Comparison of ENCODE assay signal across 6 cellular contexts in genomic region chr19:55635334-55635717, GRCh38. TPM values are rescaled to one million over a fixed set of nuclear protein-coding genes. Genes with fewer than 3 reads are reported as not detected.
A peak's percentile ranks its signal among the peaks of the same experiment; 100 is the strongest.
DNase-seq lines count a peak whose midpoint lies in the region; TF ChIP-seq lines count a peak whose summit lies in the region.

No MANE protein-coding gene starts in this region.

- DNase-seq in NOMO-1 treated with DMSO at 0.1 percent for 48 hours (lab: John Stamatoyannopoulos, UW; ENCODE audit: unreplicated experiment) (peak; percentile 25), NOMO-1 treated with dmso at 0.1 percent for 144 hours (lab: John Stamatoyannopoulos, UW; ENCODE audit: unreplicated experiment) (no peak), fibroblast of villous mesenchyme (ENCODE audit: low read depth) (no peak), substantia nigra (lab: John Stamatoyannopoulos, UW) (no peak), GDM1 (lab: John Stamatoyannopoulos, UW) (no peak), occipital lobe (lab: John Stamatoyannopoulos, UW) (no peak)

- peak overlapping the region; percentile 98 for H3K4me3 ChIP-seq in fibroblast of villous mesenchyme (ENCODE audit: low read depth, low read length)

- TF ChIP-seq CTCF in fibroblast of villous mesenchyme (IDR thresholded peaks at IDR 0.05; ENCODE audit: insufficient read depth, low read depth, low read length) = no peak

- H3K27ac ChIP-seq in substantia nigra (ENCODE audit: low read depth, low read length, poor library complexity, severe bottlenecking) = peak overlapping the region; percentile 90

RNA-seq across cellular contexts. Expression of gene ZNF580, which starts 5.5 kb away (rescaled TPM):
- total RNA-seq in fibroblast of villous mesenchyme = 5.5 and 5.6 TPM in 2 replicates
- total RNA-seq in occipital lobe = 4.8 TPM

RNA-seq across cellular contexts. Expression of gene ZNF581, which starts 8.1 kb away (rescaled TPM):
- total RNA-seq in fibroblast of villous mesenchyme (11.0 and 13.0 TPM in 2 replicates), occipital lobe (5.6 TPM)

RNA-seq across cellular contexts. Expression of gene ZNF784, which starts 11.0 kb away (rescaled TPM):
- total RNA-seq in fibroblast of villous mesenchyme = 5.6 and 7.4 TPM in 2 replicates
- total RNA-seq in occipital lobe = 5.1 TPM

RNA-seq across cellular contexts. Expression of gene CCDC106, which starts 12.7 kb away (rescaled TPM):
- total RNA-seq in fibroblast of villous mesenchyme = 7.8 and 9.0 TPM in 2 replicates
- total RNA-seq in occipital lobe = 7.8 TPM

RNA-seq across cellular contexts. Expression of gene U2AF2, which starts 19.5 kb away (rescaled TPM):
- total RNA-seq in fibroblast of villous mesenchyme (99.9 and 111 TPM in 2 replicates), occipital lobe (65.8 TPM)
